9 cellular contexts compared by ENCODE assay signal in the genomic region with DNA sequence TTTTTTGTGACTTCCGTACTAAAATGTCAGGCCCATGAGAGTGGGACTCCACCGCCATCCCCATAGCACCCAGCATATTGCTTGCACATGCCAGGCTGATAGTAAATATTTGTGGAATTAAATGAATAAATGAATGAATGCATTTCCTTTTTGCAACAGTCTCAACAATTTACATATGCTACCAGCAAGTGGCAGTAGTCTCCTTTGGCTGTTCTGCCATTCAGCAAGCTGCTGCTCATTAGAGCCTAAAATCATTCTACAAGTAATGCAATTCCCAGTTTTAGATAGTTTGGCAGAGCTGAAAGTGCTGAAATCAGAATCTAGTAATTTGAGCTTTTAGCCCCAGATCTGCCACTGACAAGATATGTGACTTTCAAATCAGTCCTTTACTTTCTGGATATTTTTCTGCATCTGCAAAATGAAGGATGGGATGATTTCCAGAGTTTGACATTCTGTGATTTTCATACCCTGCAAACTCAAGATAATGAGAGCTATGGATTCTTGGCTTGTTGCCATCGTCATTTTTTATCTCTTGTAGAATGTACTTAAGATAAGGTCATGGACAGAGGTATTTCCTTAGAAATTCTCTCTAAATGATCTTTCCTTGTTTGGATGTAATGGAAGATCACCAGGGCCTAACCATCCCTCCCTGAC.
DNase-seq lines count a peak whose midpoint lies in the region; ATAC-seq, FAIRE-seq and TF ChIP-seq lines count a peak whose summit lies in the region.
"Had no signal": no experiment of that assay in that cellular context is flagged by ENCODE, and none has a peak within 500 bp of the region (broad histone marks: within the 10 kb centered on the region; RNA-seq: fewer than 3 reads in every experiment).

No MANE protein-coding gene starts in this region.

- CTCF ChIA-PET in AG04449 (lab: Yijun Ruan, JAX): interaction anchor here (0.8 to 2.0 kb wide), 10 partner anchors 8 to 448 kb away, joined by 3 to 9 read pairs (median 4); no protein-coding TSS in a partner anchor

- POLR2A ChIA-PET in AG04449 (lab: Yijun Ruan, JAX): no interaction called here

- no peak overlapping the region for H3K4me3 ChIP-seq in AG04449 (ENCODE audit: low read depth, low read length)
- H3K4me3 ChIP-seq in astrocyte of the cerebellum (ENCODE audit: low read depth, low read length): no peak overlapping the region
- H3K4me3 ChIP-seq: upper lobe of left lung had no signal

- DNase-seq in AG04449 (ENCODE audit: low read depth, low spot score) (peak; percentile 3), EH (ENCODE audit: low read depth) (peak; percentile 59), NCI-H1694 (lab: John Stamatoyannopoulos, UW) (peak; percentile 41), astrocyte of the cerebellum (ENCODE audit: low read depth) (peak; percentile 32), kidney glomerular epithelial cell (lab: John Stamatoyannopoulos, UW) (peak; percentile 1), urothelium cell line (ENCODE audit: low spot score) (peak; percentile 3)
- DNase-seq: upper lobe of left lung had no signal

- no peak for TF ChIP-seq POLR2A in GM18505 (IDR thresholded peaks at IDR 0.05; ENCODE audit: borderline replicate concordance, extremely low read depth, insufficient read depth, insufficient read length)

- in situ Hi-C loops in astrocyte of the cerebellum (cut with HindIII; ENCODE audit: low sequenced_read_pairs): no loop called here

- no peak for FAIRE-seq in urothelium cell line (lab: Jason Lieb, UNC)

- TF ChIP-seq CTCF in AG04449 (IDR thresholded peaks at IDR 0.05; ENCODE audit: insufficient read depth, low read length, missing control alignments): peak; percentile 42
- peak; percentile 59 for TF ChIP-seq CTCF in astrocyte of the cerebellum (IDR thresholded peaks at IDR 0.05; ENCODE audit: low read depth, low read length, missing control alignments)

- ATAC-seq in GM18505 (IDR thresholded peaks at IDR 0.05; ENCODE audit: unreplicated experiment): no peak
- no peak for ATAC-seq in GM21447 (IDR thresholded peaks at IDR 0.05; ENCODE audit: unreplicated experiment)

Comparison
In these comparisons a context has a peak if more than half of its experiments do, and no peak if none do; other contexts are left out.
1. DNase-seq: peak in every context shown above with its lines; median percentile 59 in EH; 41 in NCI-H1694; 32 in astrocyte of the cerebellum; 3 in AG04449; 3 in urothelium cell line; 1 in kidney glomerular epithelial cell.